In the genomic region with DNA sequence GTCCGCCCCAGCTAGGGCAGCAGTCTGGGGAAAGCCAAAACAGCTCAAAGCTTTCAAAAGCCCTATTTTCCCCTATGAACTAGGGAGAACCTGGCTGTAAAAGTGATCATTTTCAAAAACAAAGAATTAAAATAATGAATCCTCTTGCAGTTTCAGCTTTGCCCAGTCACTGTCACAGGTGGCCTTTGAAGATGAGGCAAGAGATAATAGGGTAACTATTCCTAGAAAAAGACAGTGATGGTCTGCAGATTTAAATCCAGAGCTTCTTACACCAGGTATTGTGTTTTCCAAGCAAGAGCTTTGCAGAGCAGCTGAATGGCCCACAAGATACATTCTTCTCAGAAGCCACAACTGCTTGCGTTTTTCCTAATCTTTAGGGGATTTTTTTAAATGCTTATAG, we compare ENCODE assay signal across 23 cellular contexts.
A peak's percentile ranks its signal among the peaks of the same experiment; 100 is the strongest.
DNase-seq lines count a peak whose midpoint lies in the region; ATAC-seq, FAIRE-seq and TF ChIP-seq lines count a peak whose summit lies in the region.
"Had no signal": no experiment of that assay in that cellular context is flagged by ENCODE, and none has a peak within 500 bp of the region (broad histone marks: within the 10 kb centered on the region; RNA-seq: fewer than 3 reads in every experiment).

No MANE protein-coding gene starts in this region.

- intact Hi-C loops in heart right ventricle (cut with DNase I), result loop anchor here in 1 of 10 donors (5.0 kb wide), 2 partner anchors 55 to 115 kb away; no protein-coding TSS in a partner anchor
- intact Hi-C loops in left ventricle myocardium superior (cut with micrococcal nuclease), result no loop called here

- H3K4me3 ChIP-seq in heart right ventricle, result no peak overlapping the region
- H3K4me3 ChIP-seq: left lung, vagina had no signal

- H3K27ac ChIP-seq in heart right ventricle, result peak overlapping the region in 8 of 10 donors; percentile 6 to 69 (median 59)
- H3K27ac ChIP-seq: left lung, vagina had no signal

- no peak overlapping the region for H3K4me3 Mint-ChIP-seq in stimulated activated memory B cell treated with anti-CD40 and anti-IgM and Interleukin-4, amounts not matched to agents 10 μg/mL and 1 μg/mL and 100 μg/mL, for 72 hours
- H3K4me3 Mint-ChIP-seq in endothelial cell (ENCODE audit: unreplicated experiment), result no peak overlapping the region
- H3K4me3 Mint-ChIP-seq: activated CD4-positive, alpha-beta T cell treated with anti-CD3 and anti-CD28 coated beads, Interleukin-2, amount 10 ng/mL, durations not matched to agents 24 days and 14 days; brain had no signal

- TF ChIP-seq CTCF in heart right ventricle (IDR thresholded peaks at IDR 0.05) (no peak), endothelial cell (IDR thresholded peaks at IDR 0.05; ENCODE audit: unreplicated experiment) (no peak)

- no peaks in the 10 kb centered on the region for H3K9me3 ChIP-seq in heart right ventricle
- H3K9me3 ChIP-seq: left lung, vagina had no signal

- H3K36me3 Mint-ChIP-seq in stimulated activated memory B cell treated with anti-CD40 and anti-IgM and Interleukin-4, amounts not matched to agents 10 μg/mL and 1 μg/mL and 100 μg/mL, for 72 hours, result no peaks in the 10 kb centered on the region
- no peaks in the 10 kb centered on the region for H3K36me3 Mint-ChIP-seq in endothelial cell (ENCODE audit: low read depth, unreplicated experiment)
- H3K36me3 Mint-ChIP-seq: brain had no signal

- H3K4me1 ChIP-seq in heart right ventricle, result peaks cover 0 to 33% (median 19%) of the 10 kb centered on the region in 9 donors
- H3K4me1 ChIP-seq: left lung, vagina had no signal

- H3K36me3 ChIP-seq in heart right ventricle, result no peaks in the 10 kb centered on the region
- H3K36me3 ChIP-seq: left lung, vagina had no signal

- no peaks in the 10 kb centered on the region for H3K9me3 Mint-ChIP-seq in stimulated activated memory B cell treated with anti-CD40 and anti-IgM and Interleukin-4, amounts not matched to agents 10 μg/mL and 1 μg/mL and 100 μg/mL, for 72 hours
- no peaks in the 10 kb centered on the region for H3K9me3 Mint-ChIP-seq in endothelial cell (ENCODE audit: unreplicated experiment)
- H3K9me3 Mint-ChIP-seq: activated CD4-positive, alpha-beta T cell treated with anti-CD3 and anti-CD28 coated beads, Interleukin-2, amount 10 ng/mL, durations not matched to agents 24 days and 14 days; activated T-helper 2 cell treated with anti-CD3 and anti-CD28 coated beads, Interferon-gamma antibody, Interleukin-2, Interleukin-4, amounts not matched to agents 10 μg/mL and 5 μg/mL and 100 μg/mL, durations not matched to agents 14 hours and 24 hours and 36 hours; brain had no signal

- no peaks in the 10 kb centered on the region for H3K27me3 ChIP-seq in heart right ventricle
- H3K27me3 ChIP-seq: left lung, vagina had no signal

- H3K27ac Mint-ChIP-seq in stimulated activated memory B cell treated with anti-CD40 and anti-IgM and Interleukin-4, amounts not matched to agents 10 μg/mL and 1 μg/mL and 100 μg/mL, for 72 hours, result peak overlapping the region; percentile 50
- H3K27ac Mint-ChIP-seq in endothelial cell (ENCODE audit: unreplicated experiment), result no peak overlapping the region
- H3K27ac Mint-ChIP-seq: activated CD4-positive, alpha-beta T cell treated with anti-CD3 and anti-CD28 coated beads, Interleukin-2, amount 10 ng/mL, durations not matched to agents 24 days and 14 days; activated T-helper 2 cell treated with anti-CD3 and anti-CD28 coated beads, Interferon-gamma antibody, Interleukin-2, Interleukin-4, amounts not matched to agents 10 μg/mL and 5 μg/mL and 100 μg/mL, durations not matched to agents 14 hours and 24 hours and 36 hours had no signal

- ATAC-seq in heart right ventricle (no peak), left ventricle myocardium superior (no peak), HG02610 (IDR thresholded peaks at IDR 0.05; ENCODE audit: unreplicated experiment) (peak; percentile 7), HG03457 (IDR thresholded peaks at IDR 0.05; ENCODE audit: unreplicated experiment) (peak; percentile 14)
- ATAC-seq in stimulated activated memory B cell treated with anti-CD40 and anti-IgM and Interleukin-4, amounts not matched to agents 10 μg/mL and 1 μg/mL and 100 μg/mL, for 72 hours, result no peak
- ATAC-seq: left lung had no signal

- H3K4me1 Mint-ChIP-seq in stimulated activated memory B cell treated with anti-CD40 and anti-IgM and Interleukin-4, amounts not matched to agents 10 μg/mL and 1 μg/mL and 100 μg/mL, for 72 hours, result peaks cover 18% of the 10 kb centered on the region
- H3K4me1 Mint-ChIP-seq in endothelial cell (ENCODE audit: unreplicated experiment), result peaks cover 4% of the 10 kb centered on the region
- H3K4me1 Mint-ChIP-seq: brain had no signal

- H3K27me3 Mint-ChIP-seq in stimulated activated memory B cell treated with anti-CD40 and anti-IgM and Interleukin-4, amounts not matched to agents 10 μg/mL and 1 μg/mL and 100 μg/mL, for 72 hours, result no peaks in the 10 kb centered on the region
- H3K27me3 Mint-ChIP-seq in endothelial cell (ENCODE audit: unreplicated experiment), result peaks cover 3% of the 10 kb centered on the region
- H3K27me3 Mint-ChIP-seq: activated CD4-positive, alpha-beta T cell treated with anti-CD3 and anti-CD28 coated beads, Interleukin-2, amount 10 ng/mL, durations not matched to agents 24 days and 14 days; brain had no signal

- FAIRE-seq in RCC 7860 (lab: Jason Lieb, UNC), result no peak
- FAIRE-seq: A204.1, endothelial cell of umbilical vein, HTR-8/SVneo had no signal

- DNase-seq in heart right ventricle, result no peak
- no peak for DNase-seq in left ventricle myocardium superior
- DNase-seq in RCC 7860 (ENCODE audit: low spot score), result no peak
- DNase-seq in endothelial cell (ENCODE audit: low spot score), result no peak
- no peak for DNase-seq in NCI-H187 (lab: John Stamatoyannopoulos, UW)
- DNase-seq: activated CD4-positive, alpha-beta T cell treated with anti-CD3 and anti-CD28 coated beads, Interleukin-2, amount 10 ng/mL, durations not matched to agents 24 days and 14 days; C1 segment of cervical spinal cord; HCEC 1CT; left lung; NCI-H1930; NCI-H345; SHP77; stimulated activated CD4-positive, alpha-beta T cell treated with anti-CD3 and anti-CD28 coated beads, Interleukin-12 subunit alpha, Interleukin-12 subunit beta, amount 100 ng/mL, for 4 hours; T-helper 1 cell had no signal

- 84 to 95% methylated on average over 2 of the region's 2 CpGs for WGBS in heart right ventricle, 2 donors

Comparison
In these comparisons a context has a peak if more than half of its experiments do, and no peak if none do; other contexts are left out.
1. ATAC-seq: peak in HG02610 (single experiment) and HG03457 (single experiment); none in heart right ventricle (0 of 8), left ventricle myocardium superior (single experiment) and stimulated activated memory B cell treated with anti-CD40 and anti-IgM and Interleukin-4, amounts not matched to agents 10 μg/mL and 1 μg/mL and 100 μg/mL, for 72 hours (single experiment).